Comparison of ENCODE assay signal across 8 cellular contexts in genomic region chr6:105733556-105734162, GRCh38.
DNase-seq lines count a peak whose midpoint lies in the region; FAIRE-seq and TF ChIP-seq lines count a peak whose summit lies in the region.

No MANE protein-coding gene starts in this region.

- peak; percentile 13 for FAIRE-seq in H1 (lab: Jason Lieb, UNC)

- no peak overlapping the region for H3K9ac ChIP-seq in H1 (replicated peaks in 1 of 4; ENCODE audit: extremely low read depth in 1 of 4, low read depth in 3 of 4, low read length in 3 of 4)

- no peak overlapping the region for H2BK15ac ChIP-seq in H1 (ENCODE audit: low read length)

- H2AK5ac ChIP-seq in H1 (ENCODE audit: low read depth, low read length): no peak overlapping the region

- peak; percentile 38 for DNase-seq in SIG-M5 treated with dmso at 0.1 percent for 504 hours (lab: John Stamatoyannopoulos, UW; ENCODE audit: unreplicated experiment)
- DNase-seq in SIG-M5 (lab: John Stamatoyannopoulos, UW): no peak
- DNase-seq in NCI-H748 (lab: John Stamatoyannopoulos, UW; ENCODE audit: unreplicated experiment): peak; percentile 62
- no peak for DNase-seq in H1 (ENCODE audit: low read depth in 1 of 2, low spot score in 2 of 2)
- DNase-seq in prostate gland (ENCODE audit: low spot score): no peak
- no peak for DNase-seq in stimulated activated CD4-positive, alpha-beta T cell treated with anti-CD3 and anti-CD28 coated beads, Interleukin-1b, Interleukin-23, amount 100 ng/mL, for 48 hours
- DNase-seq in coronary artery (ENCODE audit: low spot score): no peak
- no peak for DNase-seq in NK-92 (lab: John Stamatoyannopoulos, UW; ENCODE audit: unreplicated experiment)

- intact Hi-C loops in prostate gland (cut with DNase I): no loop called here

- no peaks in the 10 kb centered on the region for H3K79me1 ChIP-seq in H1 (ENCODE audit: low read depth, low read length)

- TF ChIP-seq EP300 in H1 (IDR thresholded peaks at IDR 0.05; ENCODE audit: borderline replicate concordance in 1 of 2, low read depth in 2 of 2, low read length in 2 of 2): no peak

- H4K91ac ChIP-seq in H1 (replicated peaks; ENCODE audit: insufficient read length, low read length): no peak overlapping the region

- TF ChIP-seq CTCF in H1 (IDR thresholded peaks at IDR 0.05; ENCODE audit: control extremely low read depth in 1 of 3, insufficient read depth in 1 of 3, low read depth in 1 of 3, low read length in 3 of 3) (peak in 2 of 3 experiments; percentile 36 to 46; a peak in 2 of 4 replicates), prostate gland (IDR thresholded peaks at IDR 0.05) (peak in 3 of 4 experiments; percentile 53 to 64 (median 55)), coronary artery (IDR thresholded peaks at IDR 0.05) (no peak)

- no peaks in the 10 kb centered on the region for H3K23me2 ChIP-seq in H1 (ENCODE audit: low read depth, low read length)

- TF ChIP-seq RAD21 in H1 (IDR thresholded peaks at IDR 0.05 in 1 of 2, conservative IDR thresholded peaks at IDR 0.05 in 1 of 2; ENCODE audit: low read depth in 2 of 2, low read length in 2 of 2): peak; percentile 69 to 71

- no peak overlapping the region for H2AFZ ChIP-seq in H1 (ENCODE audit: low read length)

- no peak overlapping the region for H4K8ac ChIP-seq in H1 (ENCODE audit: extremely low read depth, insufficient read depth, low read length)

- H3K9me3 ChIP-seq in H1 (ENCODE audit: insufficient read depth in 2 of 2, low read depth in 1 of 2, low read length in 1 of 2) (no peaks in the 10 kb centered on the region), prostate gland (no peaks in the 10 kb centered on the region)

- CTCF ChIA-PET in H1 (lab: Charles Lee; ENCODE audit: partially characterized antibody): interaction anchor here (0.6 to 2.7 kb wide), 6 partner anchors 9 to 193 kb away, joined by 3 to 18 read pairs (median 4); no protein-coding TSS in a partner anchor

- no peak overlapping the region for H3K4ac ChIP-seq in H1 (replicated peaks; ENCODE audit: insufficient read length, low read depth, low read length)

- TF ChIP-seq POLR2A in H1 (IDR thresholded peaks at IDR 0.05; ENCODE audit: control extremely low read depth in 1 of 2, low read depth in 2 of 2, low read length in 2 of 2) (no peak), prostate gland (IDR thresholded peaks at IDR 0.05) (no peak)

- H3K18ac ChIP-seq in H1 (ENCODE audit: extremely low read depth, low read length): no peak overlapping the region

- no peaks in the 10 kb centered on the region for H4K20me1 ChIP-seq in H1 (replicated peaks in 1 of 2; ENCODE audit: control insufficient read depth in 1 of 2, insufficient read depth in 2 of 2, low read length in 2 of 2)

- H3K4me3 ChIP-seq in H1 (ENCODE audit: extremely low read depth in 1 of 4, insufficient read depth in 2 of 4, low read depth in 3 of 4, low read length in 4 of 4) (no peak overlapping the region), prostate gland (no peak overlapping the region), coronary artery (no peak overlapping the region)

- H3K4me1 ChIP-seq in H1 (replicated peaks in 1 of 4; ENCODE audit: control insufficient read depth in 3 of 4, insufficient read depth in 4 of 4, low read length in 3 of 4) (no peaks in the 10 kb centered on the region), prostate gland (replicated peaks) (no peaks in the 10 kb centered on the region)

- H3K56ac ChIP-seq in H1 (replicated peaks; ENCODE audit: insufficient read length, low read depth, low read length): no peak overlapping the region

- H3K27me3 ChIP-seq in H1 (replicated peaks in 1 of 4; ENCODE audit: control insufficient read depth in 3 of 4, extremely low read depth in 1 of 4, insufficient read depth in 3 of 4, low read length in 3 of 4) (no peaks in the 10 kb centered on the region), prostate gland (replicated peaks; ENCODE audit: insufficient read depth) (no peaks in the 10 kb centered on the region)

- H3K27ac ChIP-seq in H1 (ENCODE audit: low read depth, low read length) (no peak overlapping the region), prostate gland (no peak overlapping the region), coronary artery (no peak overlapping the region)

- no peaks in the 10 kb centered on the region for H3K79me2 ChIP-seq in H1 (ENCODE audit: control insufficient read depth in 1 of 2, insufficient read depth in 2 of 2, low read length in 2 of 2)

- no peak overlapping the region for H2BK5ac ChIP-seq in H1 (ENCODE audit: low read depth, low read length)

- no peaks in the 10 kb centered on the region for H3K36me3 ChIP-seq in H1 (ENCODE audit: control insufficient read depth in 2 of 4, insufficient read depth in 4 of 4, low read length in 3 of 4)
- no peaks in the 10 kb centered on the region for H3K36me3 ChIP-seq in prostate gland

- no peak overlapping the region for H3K14ac ChIP-seq in H1 (ENCODE audit: insufficient read length)

- H2BK120ac ChIP-seq in H1 (replicated peaks; ENCODE audit: low read depth, low read length): no peak overlapping the region

- no peak overlapping the region for H4K5ac ChIP-seq in H1 (ENCODE audit: insufficient read length, low read depth, low read length)

- H2BK12ac ChIP-seq in H1 (ENCODE audit: low read depth, low read length): no peak overlapping the region

- WGBS in H1 (ENCODE audit: extremely low coverage in 1 of 2, insufficient coverage in 1 of 2, insufficient read length in 1 of 2, insufficient replicate concordance in 2 of 2, low coverage in 1 of 2, low lambda C conversion rate in 2 of 2, missing lambda C conversion rate in 1 of 2), 2 experiments: 62% methylated on average over 4 of the region's 4 CpGs; no CpG with 5 or more reads in 1 of the 2 experiments
- 77% methylated on average over 4 of the region's 4 CpGs for WGBS in prostate gland

- POLR2A ChIA-PET in H1 (lab: Charles Lee; ENCODE audit: partially characterized antibody): no interaction called here

- no peak overlapping the region for H3K4me2 ChIP-seq in H1 (ENCODE audit: insufficient read depth in 1 of 2, low read depth in 2 of 2, low read length in 2 of 2)

- H3K23ac ChIP-seq in H1 (ENCODE audit: insufficient read length): no peak overlapping the region

- no peak overlapping the region for H2BK20ac ChIP-seq in H1 (ENCODE audit: low read length)

TF ChIP-seq in H1, 55 proteins besides CTCF, POLR2A, EP300 and RAD21:
- TF ChIP-seq KDM4A (IDR thresholded peaks at IDR 0.05; ENCODE audit: low read depth, low read length, severe bottlenecking): no peak
- TF ChIP-seq SIX5 (IDR thresholded peaks at IDR 0.05; ENCODE audit: low read depth, low read length): no peak
TF ChIP-seq in H1: peak in this region for 0.

Comparison
In these comparisons a context has a peak if more than half of its experiments do, and no peak if none do; other contexts are left out.
1. DNase-seq: peak in SIG-M5 treated with dmso at 0.1 percent for 504 hours (single experiment) and NCI-H748 (single experiment); none in SIG-M5 (single experiment), H1 (0 of 2), prostate gland (single experiment), stimulated activated CD4-positive, alpha-beta T cell treated with anti-CD3 and anti-CD28 coated beads, Interleukin-1b, Interleukin-23, amount 100 ng/mL, for 48 hours (single experiment), coronary artery (single experiment) and NK-92 (single experiment).